In the genomic region with DNA sequence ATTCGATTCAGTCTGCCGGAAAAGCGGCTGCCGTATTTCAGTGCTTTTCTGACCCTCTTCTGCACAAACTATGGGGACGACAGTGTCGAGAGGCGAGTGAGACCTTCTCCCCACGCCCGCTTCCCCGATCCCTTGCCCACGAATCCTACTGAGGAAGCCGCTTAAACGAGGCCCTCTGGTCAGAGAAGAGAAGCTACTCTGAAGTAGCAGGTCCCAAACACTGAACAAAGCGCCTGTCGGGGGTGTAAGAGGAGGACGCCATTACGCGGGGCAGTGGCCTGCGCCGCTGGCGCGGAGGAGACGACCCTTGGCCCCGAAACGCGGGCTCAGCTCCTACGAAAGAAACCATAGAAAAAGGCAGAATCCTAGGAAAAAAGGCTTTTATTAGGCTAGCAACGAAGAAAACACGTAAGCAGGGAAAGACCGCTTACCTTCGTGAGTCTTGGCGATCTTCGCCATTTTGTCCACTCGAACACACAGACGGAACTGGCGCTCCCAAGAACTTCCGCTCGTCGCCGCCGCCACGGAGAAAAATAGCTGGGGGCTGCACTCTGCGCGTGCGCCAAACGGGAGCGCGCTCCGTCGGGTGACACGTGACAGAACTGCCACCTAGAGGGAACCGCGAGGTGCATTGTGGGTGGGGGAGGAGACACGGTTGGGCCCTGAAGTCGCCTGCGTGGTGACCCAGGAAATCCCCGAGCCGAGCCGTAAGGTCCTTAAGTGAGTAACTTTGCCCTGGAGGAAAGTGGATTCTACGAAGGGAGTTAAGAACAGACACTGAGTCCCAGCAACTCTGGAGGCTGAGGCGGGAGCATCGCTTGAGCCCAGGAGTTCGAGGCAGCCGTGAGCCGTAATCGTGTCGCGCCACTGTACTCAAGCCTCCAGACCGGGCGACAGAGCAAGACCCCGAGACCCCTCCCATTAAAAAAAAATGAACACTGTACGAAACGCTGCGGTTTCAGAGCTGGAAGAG, we compare ENCODE assay signal across 8 cellular contexts. TPM values are rescaled to one million over a fixed set of nuclear protein-coding genes. Genes with fewer than 3 reads are reported as not detected.
DNase-seq lines count a peak whose midpoint lies in the region; ATAC-seq and TF ChIP-seq lines count a peak whose summit lies in the region.

A gene with protein sequence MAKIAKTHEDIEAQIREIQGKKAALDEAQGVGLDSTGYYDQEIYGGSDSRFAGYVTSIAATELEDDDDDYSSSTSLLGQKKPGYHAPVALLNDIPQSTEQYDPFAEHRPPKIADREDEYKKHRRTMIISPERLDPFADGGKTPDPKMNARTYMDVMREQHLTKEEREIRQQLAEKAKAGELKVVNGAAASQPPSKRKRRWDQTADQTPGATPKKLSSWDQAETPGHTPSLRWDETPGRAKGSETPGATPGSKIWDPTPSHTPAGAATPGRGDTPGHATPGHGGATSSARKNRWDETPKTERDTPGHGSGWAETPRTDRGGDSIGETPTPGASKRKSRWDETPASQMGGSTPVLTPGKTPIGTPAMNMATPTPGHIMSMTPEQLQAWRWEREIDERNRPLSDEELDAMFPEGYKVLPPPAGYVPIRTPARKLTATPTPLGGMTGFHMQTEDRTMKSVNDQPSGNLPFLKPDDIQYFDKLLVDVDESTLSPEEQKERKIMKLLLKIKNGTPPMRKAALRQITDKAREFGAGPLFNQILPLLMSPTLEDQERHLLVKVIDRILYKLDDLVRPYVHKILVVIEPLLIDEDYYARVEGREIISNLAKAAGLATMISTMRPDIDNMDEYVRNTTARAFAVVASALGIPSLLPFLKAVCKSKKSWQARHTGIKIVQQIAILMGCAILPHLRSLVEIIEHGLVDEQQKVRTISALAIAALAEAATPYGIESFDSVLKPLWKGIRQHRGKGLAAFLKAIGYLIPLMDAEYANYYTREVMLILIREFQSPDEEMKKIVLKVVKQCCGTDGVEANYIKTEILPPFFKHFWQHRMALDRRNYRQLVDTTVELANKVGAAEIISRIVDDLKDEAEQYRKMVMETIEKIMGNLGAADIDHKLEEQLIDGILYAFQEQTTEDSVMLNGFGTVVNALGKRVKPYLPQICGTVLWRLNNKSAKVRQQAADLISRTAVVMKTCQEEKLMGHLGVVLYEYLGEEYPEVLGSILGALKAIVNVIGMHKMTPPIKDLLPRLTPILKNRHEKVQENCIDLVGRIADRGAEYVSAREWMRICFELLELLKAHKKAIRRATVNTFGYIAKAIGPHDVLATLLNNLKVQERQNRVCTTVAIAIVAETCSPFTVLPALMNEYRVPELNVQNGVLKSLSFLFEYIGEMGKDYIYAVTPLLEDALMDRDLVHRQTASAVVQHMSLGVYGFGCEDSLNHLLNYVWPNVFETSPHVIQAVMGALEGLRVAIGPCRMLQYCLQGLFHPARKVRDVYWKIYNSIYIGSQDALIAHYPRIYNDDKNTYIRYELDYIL (minus strand): TSS at position 488 of the 973 bp plus-strand sequence. CDS start 29 bp downstream, at position 459.

- peak; percentile 99 for ATAC-seq in natural killer cell treated with Interleukin-12 subunit alpha and Interleukin-12 subunit beta and Interleukin-15 and Interleukin-18, amount 100 ng/mL, for 72 hours
- ATAC-seq in stimulated activated naive CD8-positive, alpha-beta T cell treated with anti-CD3 and anti-CD28 coated beads, Interleukin-15, Interleukin-2, amounts not matched to agents 100 U/mL and 50 U/mL, for 24 hours = peak; percentile 97

- DNase-seq in ELF-1 (ENCODE audit: low read depth, low spot score) (peak; percentile 99), H7 (peak; percentile 94), M059J (ENCODE audit: low read depth) (peak; percentile 97), SHP77 (lab: John Stamatoyannopoulos, UW) (peak; percentile 94 to 96), fibroblast of pulmonary artery (ENCODE audit: low read depth) (peak; percentile 97)
- DNase-seq in activated effector memory CD4-positive, alpha-beta T cell treated with Interleukin-2 at 50 U/mL for 16 hours = peak; percentile 99
- DNase-seq in natural killer cell treated with Interleukin-12 subunit alpha and Interleukin-12 subunit beta and Interleukin-15 and Interleukin-18, amount 100 ng/mL, for 72 hours (ENCODE audit: low spot score) = peak; percentile 100
- peak; percentile 99 for DNase-seq in stimulated activated naive CD8-positive, alpha-beta T cell treated with anti-CD3 and anti-CD28 coated beads, Interleukin-15, Interleukin-2, amounts not matched to agents 100 U/mL and 50 U/mL, for 24 hours

- no peaks in the 10 kb centered on the region for H3K27me3 Mint-ChIP-seq in natural killer cell treated with Interleukin-12 subunit alpha and Interleukin-12 subunit beta and Interleukin-15 and Interleukin-18, amount 100 ng/mL, for 72 hours

- peak within 1 kb of the TSS; percentile 98 for H3K4me3 ChIP-seq in H7 (ENCODE audit: insufficient read depth, low read depth, low read length)
- peak within 1 kb of the TSS; percentile 100 for H3K4me3 ChIP-seq in fibroblast of pulmonary artery (replicated peaks; ENCODE audit: low read depth, low read length)

- H3K27me3 ChIP-seq in H7 (ENCODE audit: control insufficient read depth, insufficient read depth, low read length) = no peaks in the 10 kb centered on the region

- H3K36me3 Mint-ChIP-seq in natural killer cell treated with Interleukin-12 subunit alpha and Interleukin-12 subunit beta and Interleukin-15 and Interleukin-18, amount 100 ng/mL, for 72 hours = peaks cover 10% of the 10 kb centered on the region

- H3K4me1 Mint-ChIP-seq in natural killer cell treated with Interleukin-12 subunit alpha and Interleukin-12 subunit beta and Interleukin-15 and Interleukin-18, amount 100 ng/mL, for 72 hours (ENCODE audit: low read depth in 2 of 2) = peaks cover 41 to 59% of the 10 kb centered on the region in 2 donors

- peak within 1 kb of the TSS; percentile 98 for H3K4me3 Mint-ChIP-seq in natural killer cell treated with Interleukin-12 subunit alpha and Interleukin-12 subunit beta and Interleukin-15 and Interleukin-18, amount 100 ng/mL, for 72 hours

- no peaks in the 10 kb centered on the region for H3K36me3 ChIP-seq in H7 (replicated peaks; ENCODE audit: control insufficient read depth, insufficient read depth, low read length)

- peak within 1 kb of the TSS; percentile 95 to 100 for H3K27ac Mint-ChIP-seq in natural killer cell treated with Interleukin-12 subunit alpha and Interleukin-12 subunit beta and Interleukin-15 and Interleukin-18, amount 100 ng/mL, for 72 hours

- no peaks in the 10 kb centered on the region for H3K9me3 Mint-ChIP-seq in natural killer cell treated with Interleukin-12 subunit alpha and Interleukin-12 subunit beta and Interleukin-15 and Interleukin-18, amount 100 ng/mL, for 72 hours

- TF ChIP-seq CTCF in fibroblast of pulmonary artery (IDR thresholded peaks at IDR 0.05; ENCODE audit: low read length, missing control alignments) = no peak

RNA-seq across cellular contexts. Expression of the gene that starts here (rescaled TPM):
- total RNA-seq in H7 (2014; rRNA removed; shearing (Covaris generic)) = 263 and 351 TPM in 2 replicates
- total RNA-seq in M059J (2014; rRNA removed; shearing (Covaris generic)) = 183 and 287 TPM in 2 replicates
- total RNA-seq in natural killer cell treated with Interleukin-12 subunit alpha and Interleukin-12 subunit beta and Interleukin-15 and Interleukin-18, amount 100 ng/mL, for 72 hours = 100 to 1,000 TPM; 272 to 287 TPM

Comparison
In these comparisons a context has a peak if more than half of its experiments do, and no peak if none do; other contexts are left out.
1. Peak in every context shown above with its lines: DNase-seq, ATAC-seq and H3K4me3 ChIP-seq.